ENCODE assay signal across 12 cellular contexts in genomic region chr14:50978888-50979287, GRCh38.
DNase-seq lines count a peak whose midpoint lies in the region; ATAC-seq lines count a peak whose summit lies in the region.
"Had no signal": no experiment of that assay in that cellular context is flagged by ENCODE, and none has a peak within 500 bp of the region (broad histone marks: within the 10 kb centered on the region; RNA-seq: fewer than 3 reads in every experiment).

No MANE protein-coding gene starts in this region.

- DNase-seq in GM19238 (ENCODE audit: insufficient read length, low spot score) = peak; percentile 31
- DNase-seq in stimulated activated naive B cell treated with anti-CD40 and anti-IgM and Interleukin-4, amounts not matched to agents 10 μg/mL and 1 μg/mL and 100 μg/mL, for 72 hours = no peak
- no peak for DNase-seq in KG1 (lab: John Stamatoyannopoulos, UW)
- no peak for DNase-seq in NCI-H446 treated with DMSO at 0.1 percent for 48 hours (lab: John Stamatoyannopoulos, UW)
- no peak for DNase-seq in COR-L47 (lab: John Stamatoyannopoulos, UW)
- DNase-seq: activated CD4-positive, alpha-beta T cell treated with anti-CD3 and anti-CD28 coated beads, Interleukin-2, amount 50 U/mL, for 48 hours; NCI-H1092 treated with DMSO at 0.1 percent for 48 hours; stimulated activated CD4-positive, alpha-beta T cell treated with anti-CD3 and anti-CD28 coated beads, Interleukin-4, amount 100 ng/mL, for 1 hour had no signal

- peaks cover 16 to 20% of the 10 kb centered on the region in 2 donors for H3K4me1 Mint-ChIP-seq in stimulated activated naive B cell treated with anti-CD40 and anti-IgM and Interleukin-4, amounts not matched to agents 10 μg/mL and 1 μg/mL and 100 μg/mL, for 72 hours
- H3K4me1 Mint-ChIP-seq: activated naive CD4-positive, alpha-beta T cell treated with anti-CD3 and anti-CD28 coated beads, Interleukin-2, amount 50 U/mL, for 24 hours had no signal

- no peak overlapping the region for H3K4me3 Mint-ChIP-seq in stimulated activated naive B cell treated with anti-CD40 and anti-IgM and Interleukin-4, amounts not matched to agents 10 μg/mL and 1 μg/mL and 100 μg/mL, for 72 hours
- H3K4me3 Mint-ChIP-seq: activated naive CD4-positive, alpha-beta T cell treated with anti-CD3 and anti-CD28 coated beads, Interleukin-2, amount 50 U/mL, for 24 hours; mesothelial cell of epicardium had no signal

- H3K9me3 Mint-ChIP-seq in stimulated activated naive B cell treated with anti-CD40 and anti-IgM and Interleukin-4, amounts not matched to agents 10 μg/mL and 1 μg/mL and 100 μg/mL, for 72 hours = no peaks in the 10 kb centered on the region
- H3K9me3 Mint-ChIP-seq: activated naive CD4-positive, alpha-beta T cell treated with anti-CD3 and anti-CD28 coated beads, Interleukin-2, amount 50 U/mL, for 24 hours; mesothelial cell of epicardium had no signal

- ATAC-seq in GM21825 (IDR thresholded peaks at IDR 0.05; ENCODE audit: unreplicated experiment) (peak; percentile 93), HG03196 (IDR thresholded peaks at IDR 0.05; ENCODE audit: unreplicated experiment) (peak; percentile 84)
- peak; percentile 57 to 59 for ATAC-seq in stimulated activated naive B cell treated with anti-CD40 and anti-IgM and Interleukin-4, amounts not matched to agents 10 μg/mL and 1 μg/mL and 100 μg/mL, for 72 hours (replicated peaks)

- no peaks in the 10 kb centered on the region for H3K36me3 Mint-ChIP-seq in stimulated activated naive B cell treated with anti-CD40 and anti-IgM and Interleukin-4, amounts not matched to agents 10 μg/mL and 1 μg/mL and 100 μg/mL, for 72 hours
- H3K36me3 Mint-ChIP-seq: activated naive CD4-positive, alpha-beta T cell treated with anti-CD3 and anti-CD28 coated beads, Interleukin-2, amount 50 U/mL, for 24 hours; mesothelial cell of epicardium had no signal

- no peaks in the 10 kb centered on the region for H3K27me3 Mint-ChIP-seq in stimulated activated naive B cell treated with anti-CD40 and anti-IgM and Interleukin-4, amounts not matched to agents 10 μg/mL and 1 μg/mL and 100 μg/mL, for 72 hours
- H3K27me3 Mint-ChIP-seq: activated naive CD4-positive, alpha-beta T cell treated with anti-CD3 and anti-CD28 coated beads, Interleukin-2, amount 50 U/mL, for 24 hours had no signal

- H3K27ac Mint-ChIP-seq in stimulated activated naive B cell treated with anti-CD40 and anti-IgM and Interleukin-4, amounts not matched to agents 10 μg/mL and 1 μg/mL and 100 μg/mL, for 72 hours = no peak overlapping the region
- H3K27ac Mint-ChIP-seq: activated naive CD4-positive, alpha-beta T cell treated with anti-CD3 and anti-CD28 coated beads, Interleukin-2, amount 50 U/mL, for 24 hours had no signal
